ENCODE assay signal across 19 cellular contexts in genomic region chr17:828761-829160, GRCh38.
"Had no signal": no experiment of that assay in that cellular context is flagged by ENCODE, and none has a peak within 500 bp of the region (broad histone marks: within the 10 kb centered on the region; RNA-seq: fewer than 3 reads in every experiment).

No MANE protein-coding gene starts in this region.

- DNase-seq: activated B cell treated with CpG ODN at 0.5 μM for 24 hours; activated CD4-positive, alpha-beta T cell treated with anti-CD3 and anti-CD28 coated beads for 48 hours; activated CD8-positive, alpha-beta memory T cell treated with anti-CD3 and anti-CD28 coated beads, Interleukin-2, amount 50 U/mL, for 48 hours; activated gamma-delta T cell; activated T-cell treated with anti-CD3 and anti-CD28 coated beads, Interleukin-2, amount 50 U/mL, for 72 hours; amniotic stem cell; brain microvascular endothelial cell; effector memory CD4-positive, alpha-beta T cell; gastrocnemius medialis; left colon; midbrain; stimulated activated CD4-positive, alpha-beta T cell treated with anti-CD3 and anti-CD28 coated beads, Interleukin-12 subunit alpha, Interleukin-12 subunit beta, amount 100 ng/mL, for 4 hours; stimulated activated CD4-positive, alpha-beta T cell treated with anti-CD3 and anti-CD28 coated beads, Interleukin-2, amount 100 ng/mL, for 24 hours had no signal

- H3K27me3 ChIP-seq: brain microvascular endothelial cell, gastrocnemius medialis had no signal

- H3K36me3 ChIP-seq: brain microvascular endothelial cell had no signal

- H3K27me3 Mint-ChIP-seq: activated B cell treated with CpG ODN at 0.5 μM for 24 hours had no signal

- H3K4me1 Mint-ChIP-seq: activated B cell treated with CpG ODN at 0.5 μM for 24 hours had no signal

- H3K9me3 Mint-ChIP-seq: activated B cell treated with CpG ODN at 0.5 μM for 24 hours; activated naive CD4-positive, alpha-beta T cell treated with anti-CD3 and anti-CD28 coated beads, Interleukin-2, amount 50 U/mL, for 72 hours; T-helper 2 cell treated with Interferon-gamma antibody and Interleukin-4, amounts not matched to agents 5 μg/mL and 100 μg/mL, for 36 hours had no signal

- H3K27ac Mint-ChIP-seq: activated B cell treated with CpG ODN at 0.5 μM for 24 hours; activated naive CD4-positive, alpha-beta T cell treated with anti-CD3 and anti-CD28 coated beads, Interleukin-2, amount 50 U/mL, for 72 hours; activated T-cell treated with anti-CD3 and anti-CD28 coated beads, Interleukin-2, amount 50 U/mL, for 72 hours; T-helper 2 cell treated with Interferon-gamma antibody and Interleukin-4, amounts not matched to agents 5 μg/mL and 100 μg/mL, for 36 hours had no signal

- H3K4me1 ChIP-seq: parathyroid adenoma had no signal

- FAIRE-seq: islet of Langerhans had no signal

- H3K9ac ChIP-seq: parathyroid adenoma had no signal

- H3K36me3 Mint-ChIP-seq: activated naive CD4-positive, alpha-beta T cell treated with anti-CD3 and anti-CD28 coated beads, Interleukin-2, amount 50 U/mL, for 72 hours had no signal

- ATAC-seq: activated naive CD4-positive, alpha-beta T cell treated with anti-CD3 and anti-CD28 coated beads, Interleukin-2, amount 50 U/mL, for 72 hours; activated T-cell treated with anti-CD3 and anti-CD28 coated beads, Interleukin-2, amount 50 U/mL, for 72 hours; gastrocnemius medialis; left colon had no signal

- H3K27ac ChIP-seq: brain microvascular endothelial cell, gastrocnemius medialis, parathyroid adenoma had no signal

- H3K4me3 Mint-ChIP-seq: activated B cell treated with CpG ODN at 0.5 μM for 24 hours; activated T-cell treated with anti-CD3 and anti-CD28 coated beads, Interleukin-2, amount 50 U/mL, for 72 hours; neural crest cell; T-helper 2 cell treated with Interferon-gamma antibody and Interleukin-4, amounts not matched to agents 5 μg/mL and 100 μg/mL, for 36 hours had no signal

- H3K9me3 ChIP-seq: gastrocnemius medialis had no signal

- H3K4me3 ChIP-seq: gastrocnemius medialis, lung had no signal
